In the genomic region with DNA sequence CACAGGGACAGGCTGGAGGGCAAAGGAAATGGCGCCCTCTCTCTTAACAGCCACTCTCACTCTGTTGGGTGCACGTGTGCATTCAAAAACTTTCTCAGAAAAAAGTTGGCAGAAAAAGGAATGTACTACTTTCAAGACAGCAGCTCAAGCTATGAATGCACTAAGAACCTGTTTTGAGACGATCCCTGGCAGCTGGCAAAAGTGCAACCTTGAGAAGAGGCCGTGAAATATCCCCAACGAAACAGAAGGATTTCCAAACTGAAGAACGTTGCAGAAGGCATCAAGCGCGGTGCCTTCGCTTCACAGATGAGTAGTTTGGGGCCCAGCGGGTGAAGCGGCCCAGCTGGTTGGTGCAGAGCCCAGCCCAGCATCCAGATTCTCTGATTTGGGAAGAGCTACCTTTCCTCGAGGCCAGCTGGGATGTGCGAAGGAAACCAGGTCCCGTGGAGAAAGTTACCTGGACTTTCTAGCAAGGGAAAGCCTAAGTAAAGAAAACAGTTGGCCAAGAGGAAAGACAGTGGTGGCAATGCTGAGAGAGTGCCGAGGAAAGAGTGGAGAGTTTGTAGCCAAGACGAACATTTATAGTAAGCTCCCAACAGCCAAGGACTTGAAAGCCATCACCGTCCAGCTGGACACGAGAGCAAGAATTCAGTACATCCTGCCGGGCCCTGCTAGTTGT, we compare ENCODE assay signal across 22 cellular contexts. TPM values are rescaled to one million over a fixed set of nuclear protein-coding genes. Genes with fewer than 3 reads are reported as not detected.
DNase-seq lines count a peak whose midpoint lies in the region; ATAC-seq and TF ChIP-seq lines count a peak whose summit lies in the region.
"Had no signal": no experiment of that assay in that cellular context is flagged by ENCODE, and none has a peak within 500 bp of the region (broad histone marks: within the 10 kb centered on the region; RNA-seq: fewer than 3 reads in every experiment).

No MANE protein-coding gene starts in this region.

- no peak overlapping the region for H2AFZ ChIP-seq in OCI-LY7 (ENCODE audit: low read length)

- intact Hi-C loops in OCI-LY7 (cut with micrococcal nuclease; ENCODE audit: unreplicated experiment): no loop called here
- intact Hi-C loops in thyroid gland (cut with DNase I): no loop called here

- no peak for TF ChIP-seq POLR2A in thyroid gland (IDR thresholded peaks at IDR 0.05)

- POLR2A ChIA-PET in OCI-LY7 (lab: Charles Lee): interaction anchor here (1.5 kb wide), 1 partner anchor 16 kb away, joined by 4 read pairs; no protein-coding TSS in a partner anchor

- TF ChIP-seq CTCF in OCI-LY7 (conservative IDR thresholded peaks at IDR 0.05; ENCODE audit: low read length) (0 out of 2 replicates have a peak, but pooled peaks have one; percentile 20), thyroid gland (IDR thresholded peaks at IDR 0.05) (peak in 1 of 6 experiments; percentile 14)

- DNase-seq in OCI-LY7 (ENCODE audit: low spot score) (no peak), islet precursor cell (peak; percentile 41), thyroid gland (peak; percentile 57 to 65), NK-92 (lab: John Stamatoyannopoulos, UW; ENCODE audit: unreplicated experiment) (no peak), NCI-H510A treated with DMSO at 0.1 percent for 48 hours (lab: John Stamatoyannopoulos, UW) (no peak)
- DNase-seq: AML-193, HFFc6, KBM-7, MM.1S, NCI-H1048, NCI-H1436, NCI-H2029 treated with DMSO at 0.1 percent for 48 hours, NCI-H345, NCI-H524 treated with DMSO at 0.1 percent for 48 hours, Right ventricle myocardium superior had no signal

- H3K4me2 ChIP-seq in BLaER1 treated with 17β-estradiol and CSF1 and Interleukin-3, amounts not matched to agents 10 nM and 100 nM: peak overlapping the region in 8 of 11 experiments; percentile 26 to 96 (median 77); a peak in 16 of 22 replicates
- no peak overlapping the region for H3K4me2 ChIP-seq in OCI-LY7 (ENCODE audit: low read length)

- H3K79me2 ChIP-seq in OCI-LY7 (ENCODE audit: insufficient read depth, low read depth, low read length): no peaks in the 10 kb centered on the region

- no peak for ATAC-seq in HG02852 (IDR thresholded peaks at IDR 0.05; ENCODE audit: unreplicated experiment)

- H3K36me3 ChIP-seq in BLaER1 treated with 17β-estradiol and CSF1 and Interleukin-3, amounts not matched to agents 10 nM and 100 nM: peaks cover 8 to 31% (median 20%) of the 10 kb centered on the region in 11 experiments; a peak in 21 of 22 replicates
- no peaks in the 10 kb centered on the region for H3K36me3 ChIP-seq in OCI-LY7 (ENCODE audit: insufficient read depth, low read length)
- no peaks in the 10 kb centered on the region for H3K36me3 ChIP-seq in thyroid gland

- no peaks in the 10 kb centered on the region; a peak in 1 of 22 replicates for H4K20me1 ChIP-seq in BLaER1 treated with 17β-estradiol and CSF1 and Interleukin-3, amounts not matched to agents 10 nM and 100 nM
- no peaks in the 10 kb centered on the region; the same call in 1 of the 2 replicates for H4K20me1 ChIP-seq in OCI-LY7 (ENCODE audit: insufficient read depth, low read length)

- no peaks in the 10 kb centered on the region for H3K27me3 ChIP-seq in BLaER1 treated with 17β-estradiol and CSF1 and Interleukin-3, amounts not matched to agents 10 nM and 100 nM
- H3K27me3 ChIP-seq in thyroid gland: no peaks in the 10 kb centered on the region

- H3K4me1 ChIP-seq in BLaER1 treated with 17β-estradiol and CSF1 and Interleukin-3, amounts not matched to agents 10 nM and 100 nM: peaks cover 18 to 56% (median 47%) of the 10 kb centered on the region in 10 experiments
- H3K4me1 ChIP-seq in OCI-LY7 (ENCODE audit: insufficient read depth, low read length, poor library complexity, severe bottlenecking): no peaks in the 10 kb centered on the region
- peaks cover 13 to 29% of the 10 kb centered on the region in 2 donors for H3K4me1 ChIP-seq in thyroid gland

- no peaks in the 10 kb centered on the region for H3K9me2 ChIP-seq in OCI-LY7 (ENCODE audit: insufficient read depth, low read length)

- no TSS peak for BruUV-seq in OCI-LY7 (replicated peaks; lab: Mats Ljungman, UMichigan)

- WGBS in thyroid gland, 2 donors: 55 to 59% methylated on average over 19 of the region's 19 CpGs

- H3K9ac ChIP-seq in BLaER1 treated with 17β-estradiol and CSF1 and Interleukin-3, amounts not matched to agents 10 nM and 100 nM: 0 out of 22 replicates have a peak overlapping the region, but pooled peaks of 1 of the 11 experiments have one; percentile 24

- peak overlapping the region in 1 of 11 experiments; percentile 16; a peak in 1 of 22 replicates for H3K27ac ChIP-seq in BLaER1 treated with 17β-estradiol and CSF1 and Interleukin-3, amounts not matched to agents 10 nM and 100 nM
- H3K27ac ChIP-seq in OCI-LY7 (ENCODE audit: low read depth, low read length, poor library complexity, severe bottlenecking) (no peak overlapping the region), thyroid gland (peak overlapping the region in 2 of 3 donors; percentile 7 to 44)

- CTCF ChIA-PET in OCI-LY7 (lab: Charles Lee; ENCODE audit: unreplicated experiment): no interaction called here

- peaks cover 0 to 19% (median 15%) of the 10 kb centered on the region in 11 experiments; a peak in 16 of 22 replicates for H3K9me3 ChIP-seq in BLaER1 treated with 17β-estradiol and CSF1 and Interleukin-3, amounts not matched to agents 10 nM and 100 nM (replicated peaks in 1 of 11)
- H3K9me3 ChIP-seq in OCI-LY7 (ENCODE audit: low read length) (no peaks in the 10 kb centered on the region), thyroid gland (no peaks in the 10 kb centered on the region)

- no peak overlapping the region for H3K4me3 ChIP-seq in BLaER1 treated with 17β-estradiol and CSF1 and Interleukin-3, amounts not matched to agents 10 nM and 100 nM
- no peak overlapping the region for H3K4me3 ChIP-seq in OCI-LY7 (ENCODE audit: low read depth, low read length, poor library complexity, severe bottlenecking)
- no peak overlapping the region for H3K4me3 ChIP-seq in thyroid gland (replicated peaks in 1 of 3)

RNA-seq across cellular contexts. Expression of a gene that starts 16.3 kb away (rescaled TPM):
- 18.3 and 22.1 TPM in 2 replicates for total RNA-seq in OCI-LY7 (2014; rRNA removed; shearing (Covaris generic))
- total RNA-seq in OCI-LY7 (2022): 50.0 and 53.9 TPM in 2 replicates
- 10 to 100 TPM; 25.1 to 39.2 (median 36.3) TPM for total RNA-seq in thyroid gland

RNA-seq across cellular contexts. Expression of a gene that starts 56.1 kb away (rescaled TPM):
- not detected in 2 replicates for total RNA-seq in OCI-LY7 (2014; rRNA removed; shearing (Covaris generic))
- total RNA-seq in OCI-LY7 (2022): not detected in 2 replicates
- total RNA-seq in thyroid gland: not detected
- total RNA-seq: A172, Daoy, H1, HFFc6, HT1080, Right ventricle myocardium superior, SK-MEL-5 had no signal

RNA-seq across cellular contexts. Expression of a gene that starts 57.2 kb away (rescaled TPM):
- total RNA-seq in OCI-LY7 (2014; rRNA removed; shearing (Covaris generic)): not detected in 2 replicates
- total RNA-seq in OCI-LY7 (2022): not detected in 2 replicates
- not detected for total RNA-seq in thyroid gland
- total RNA-seq: A172, Daoy, HFFc6, HT1080, Right ventricle myocardium superior, SK-MEL-5 had no signal

Comparison
In these comparisons a context has a peak if more than half of its experiments do, and no peak if none do; other contexts are left out.
1. DNase-seq: peak in islet precursor cell (single experiment) and thyroid gland (2 of 2); none in OCI-LY7 (single experiment), NK-92 (single experiment) and NCI-H510A treated with DMSO at 0.1 percent for 48 hours (single experiment).